ENCODE assay signal across 8 cellular contexts in the genomic region with DNA sequence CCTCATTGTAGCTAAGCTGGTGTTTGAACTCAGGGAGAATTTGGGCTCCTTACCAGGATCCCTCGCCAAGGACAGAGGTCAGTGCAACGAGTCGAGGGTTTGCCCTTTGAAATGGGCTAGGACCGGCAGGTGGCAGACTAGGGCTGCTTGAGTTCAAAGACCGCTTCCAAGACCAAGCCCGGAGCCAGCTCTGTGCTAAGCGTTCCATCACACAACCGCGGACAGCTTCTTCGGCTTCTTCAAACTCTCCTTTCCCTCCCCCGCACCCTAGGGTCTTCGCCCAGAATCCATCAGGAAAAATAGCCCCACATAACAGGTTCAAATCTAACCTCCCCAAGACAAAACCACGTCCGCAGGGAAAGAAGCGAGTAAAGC. TPM values are rescaled to one million over a fixed set of nuclear protein-coding genes. Genes with fewer than 3 reads are reported as not detected.
DNase-seq lines count a peak whose midpoint lies in the region; ATAC-seq, FAIRE-seq and TF ChIP-seq lines count a peak whose summit lies in the region.

No MANE protein-coding gene starts in this region.

- H3K9ac ChIP-seq in keratinocyte (ENCODE audit: control insufficient read depth, extremely low read depth, insufficient read depth, low read length), result no peak overlapping the region

- no peak overlapping the region for H3K27ac ChIP-seq in keratinocyte (ENCODE audit: control insufficient read depth, insufficient read depth, low read length)

- H2AFZ ChIP-seq in keratinocyte (ENCODE audit: control insufficient read depth, low read length), result peak overlapping the region; percentile 34

- TF ChIP-seq CTCF in keratinocyte (optimal IDR thresholded peaks at IDR 0.05 in 1 of 3, IDR thresholded peaks at IDR 0.05 in 1 of 3, conservative IDR thresholded peaks at IDR 0.05 in 1 of 3; ENCODE audit: extremely low read depth in 1 of 3, insufficient read depth in 2 of 3, low read length in 3 of 3), result peak; percentile 66 to 90 (median 86)

- H3K27me3 ChIP-seq in keratinocyte (ENCODE audit: control insufficient read depth, extremely low read depth, insufficient read depth, low read length), result peaks cover 12% of the 10 kb centered on the region

- no peaks in the 10 kb centered on the region for H3K9me3 ChIP-seq in keratinocyte (ENCODE audit: control insufficient read depth, low read depth, low read length)

- dilution Hi-C loops in keratinocyte (cut with MboI; ENCODE audit: extremely low pct_ligation_motif_present, low sequenced_read_pairs), result no loop called here

- H3K9me1 ChIP-seq in keratinocyte (ENCODE audit: control insufficient read depth, extremely low read depth, insufficient read depth, low read length), result no peaks in the 10 kb centered on the region

- H3K79me2 ChIP-seq in keratinocyte (ENCODE audit: control insufficient read depth, insufficient read depth, low read length), result no peaks in the 10 kb centered on the region

- H4K20me1 ChIP-seq in keratinocyte (ENCODE audit: control insufficient read depth, extremely low read depth, insufficient read depth, low read length), result no peaks in the 10 kb centered on the region

- no peak for TF ChIP-seq POLR2A in GM12891 (IDR thresholded peaks at IDR 0.05; ENCODE audit: low read depth, low read length)

- ATAC-seq in HG02870 (IDR thresholded peaks at IDR 0.05; ENCODE audit: unreplicated experiment) (peak; percentile 59), HG03469 (IDR thresholded peaks at IDR 0.05; ENCODE audit: unreplicated experiment) (no peak)

- peak; percentile 70 for DNase-seq in GM12891 (ENCODE audit: insufficient read length, low spot score)
- peak; percentile 51 for DNase-seq in NCI-H2196 treated with DMSO at 0.1 percent for 48 hours (lab: John Stamatoyannopoulos, UW; ENCODE audit: unreplicated experiment)
- peak; percentile 48 for DNase-seq in activated CD4-positive, CD25-positive, alpha-beta regulatory T cell treated with anti-CD3 and anti-CD28 coated beads, Interleukin-2, amount 50 U/mL, for 16 hours (ENCODE audit: low read depth, low spot score)
- DNase-seq in cerebellar cortex (ENCODE audit: low spot score), result peak; percentile 82
- peak; percentile 44 for DNase-seq in keratinocyte (ENCODE audit: low read depth, low spot score)
- peak; percentile 54 to 72 for DNase-seq in stimulated activated CD4-positive, alpha-beta T cell treated with anti-CD3 and anti-CD28 coated beads, Interleukin-12 subunit alpha, Interleukin-12 subunit beta, amount 100 ng/mL, for 24 hours (ENCODE audit: low read depth in 2 of 2)

- peaks cover 8% of the 10 kb centered on the region for H3K4me1 ChIP-seq in keratinocyte (ENCODE audit: control insufficient read depth, extremely low read depth, insufficient read depth, low read length)

- H3K4me2 ChIP-seq in keratinocyte (ENCODE audit: control insufficient read depth, extremely low read depth, insufficient read depth, low read depth, low read length), result peak overlapping the region; percentile 70

- peak overlapping the region; percentile 44 to 71 (median 62) for H3K4me3 ChIP-seq in keratinocyte (ENCODE audit: control insufficient read depth in 2 of 3, extremely low read depth in 1 of 3, insufficient read depth in 2 of 3, low read depth in 1 of 3, low read length in 3 of 3)

- peak; percentile 89 for FAIRE-seq in GM12891 (lab: Jason Lieb, UNC)
- FAIRE-seq in keratinocyte (lab: Jason Lieb, UNC), result peak; percentile 79

- no peaks in the 10 kb centered on the region for H3K36me3 ChIP-seq in keratinocyte (ENCODE audit: control insufficient read depth in 2 of 2, extremely low read depth in 1 of 2, insufficient read depth in 2 of 2, low read length in 2 of 2)

TF ChIP-seq in GM12891, 5 proteins besides CTCF, POLR2A, EP300 and RAD21:
- TF ChIP-seq POU2F2 (IDR thresholded peaks at IDR 0.05; ENCODE audit: low read depth, low read length) (0 out of 2 replicates have a peak, but pooled peaks have one; percentile 5), SPI1 (IDR thresholded peaks at IDR 0.05; ENCODE audit: low read depth, low read length) (no peak)

RNA-seq across cellular contexts. Expression of a gene that starts 0.7 kb away (rescaled TPM):
- 2.1 TPM for polyA plus RNA-seq in GM12891 (2012; ENCODE audit: low read depth, missing spikeins)
- polyA plus RNA-seq in keratinocyte, result 0.22 to 0.45 TPM (median 0.40 TPM) in 3 replicates
- 2.8 TPM for polyA plus RNA-seq in keratinocyte (2011; ENCODE audit: low read depth)
- 0.17 and 0.30 TPM in 2 replicates for polyA plus RNA-seq in keratinocyte (2011; cell fraction: cytosol; rRNA removed)
- 0.53 and 1.0 TPM in 2 replicates for polyA plus RNA-seq in keratinocyte (2011; cell fraction: nucleus; rRNA removed)
- 0.24 and 7.7 TPM in 2 replicates for polyA plus RNA-seq in keratinocyte (2012; ENCODE audit: low replicate concordance)
- polyA minus RNA-seq in keratinocyte, result 0.52 to 2.7 TPM (median 2.0 TPM) in 3 replicates
- polyA minus RNA-seq in keratinocyte (2011; cell fraction: cytosol; rRNA and poly(A)+ RNA removed), result not detected
- polyA minus RNA-seq in keratinocyte (2011; cell fraction: nucleus; rRNA and poly(A)+ RNA removed), result 1.2 and 1.7 TPM in 2 replicates

RNA-seq across cellular contexts. Expression of a gene that starts 55.4 kb away (rescaled TPM):
- polyA plus RNA-seq in GM12891 (2012; ENCODE audit: low read depth, missing spikeins), result 74.9 TPM
- polyA plus RNA-seq in keratinocyte, result not detected in 3 replicates
- not detected for polyA plus RNA-seq in keratinocyte (2011; ENCODE audit: low read depth)
- not detected in 2 replicates for polyA plus RNA-seq in keratinocyte (2011; cell fraction: cytosol; rRNA removed)
- polyA plus RNA-seq in keratinocyte (2011; cell fraction: nucleus; rRNA removed), result not detected in 2 replicates
- not detected in 2 replicates for polyA plus RNA-seq in keratinocyte (2012; ENCODE audit: low replicate concordance)
- not detected in 3 replicates for polyA minus RNA-seq in keratinocyte
- polyA minus RNA-seq in keratinocyte (2011; cell fraction: cytosol; rRNA and poly(A)+ RNA removed), result not detected
- not detected in 2 replicates for polyA minus RNA-seq in keratinocyte (2011; cell fraction: nucleus; rRNA and poly(A)+ RNA removed)
